ENCODE assay signal across 1 cellular context in the genomic region with DNA sequence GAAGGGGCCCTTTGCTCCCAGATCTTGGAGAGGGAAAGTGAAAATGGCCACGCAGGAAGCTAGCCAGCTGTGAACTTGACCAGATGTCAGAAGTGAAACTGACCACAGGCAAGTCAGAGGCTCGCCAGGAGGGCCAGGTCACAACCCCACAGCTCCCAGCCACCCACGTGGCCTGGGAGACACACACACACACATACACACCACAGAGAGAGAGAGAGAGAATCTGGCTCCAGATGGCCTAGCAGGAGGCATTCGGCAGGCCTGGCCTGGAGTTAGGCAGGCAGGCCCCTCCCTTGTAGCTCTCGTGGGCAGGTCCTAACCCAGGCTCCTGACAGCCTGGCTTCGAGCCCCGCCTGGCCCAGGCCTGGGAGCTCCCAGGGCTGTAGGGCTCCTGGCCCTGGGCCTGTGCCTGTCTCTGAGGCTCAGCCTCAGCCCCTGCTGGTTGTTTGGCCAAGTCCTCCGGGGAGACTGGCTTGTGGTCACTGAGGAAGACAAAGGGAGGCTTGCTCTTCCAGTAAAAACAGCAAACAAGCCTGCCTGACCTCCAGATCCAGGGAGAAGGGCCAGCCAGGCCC.
TF ChIP-seq lines count a peak whose summit lies in the region.

No MANE protein-coding gene starts in this region.

TF ChIP-seq in K562, 482 proteins besides CTCF, POLR2A, EP300 and RAD21 (continued from another document and continues in another):
- TF ChIP-seq, protein P1, sequence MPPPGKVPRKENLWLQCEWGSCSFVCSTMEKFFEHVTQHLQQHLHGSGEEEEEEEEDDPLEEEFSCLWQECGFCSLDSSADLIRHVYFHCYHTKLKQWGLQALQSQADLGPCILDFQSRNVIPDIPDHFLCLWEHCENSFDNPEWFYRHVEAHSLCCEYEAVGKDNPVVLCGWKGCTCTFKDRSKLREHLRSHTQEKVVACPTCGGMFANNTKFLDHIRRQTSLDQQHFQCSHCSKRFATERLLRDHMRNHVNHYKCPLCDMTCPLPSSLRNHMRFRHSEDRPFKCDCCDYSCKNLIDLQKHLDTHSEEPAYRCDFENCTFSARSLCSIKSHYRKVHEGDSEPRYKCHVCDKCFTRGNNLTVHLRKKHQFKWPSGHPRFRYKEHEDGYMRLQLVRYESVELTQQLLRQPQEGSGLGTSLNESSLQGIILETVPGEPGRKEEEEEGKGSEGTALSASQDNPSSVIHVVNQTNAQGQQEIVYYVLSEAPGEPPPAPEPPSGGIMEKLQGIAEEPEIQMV (tag; conservative IDR thresholded peaks at IDR 0.05; ENCODE audit: low read depth) = no peak
- peak; percentile 63 for TF ChIP-seq NCOR1 (IDR thresholded peaks at IDR 0.05)
- TF ChIP-seq, protein P2, sequence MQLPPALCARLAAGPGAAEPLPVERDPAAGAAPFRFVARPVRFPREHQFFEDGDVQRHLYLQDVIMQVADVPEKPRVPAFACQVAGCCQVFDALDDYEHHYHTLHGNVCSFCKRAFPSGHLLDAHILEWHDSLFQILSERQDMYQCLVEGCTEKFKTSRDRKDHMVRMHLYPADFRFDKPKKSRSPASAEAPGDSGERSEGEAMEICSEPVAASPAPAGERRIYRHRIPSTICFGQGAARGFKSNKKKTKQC (CRISPR knock-in tag; IDR thresholded peaks at IDR 0.05) = peak; percentile 73; the same call in 1 of the 2 replicates
- no peak for TF ChIP-seq KDM2B (CRISPR knock-in tag; IDR thresholded peaks at IDR 0.05)
- TF ChIP-seq, protein P3, sequence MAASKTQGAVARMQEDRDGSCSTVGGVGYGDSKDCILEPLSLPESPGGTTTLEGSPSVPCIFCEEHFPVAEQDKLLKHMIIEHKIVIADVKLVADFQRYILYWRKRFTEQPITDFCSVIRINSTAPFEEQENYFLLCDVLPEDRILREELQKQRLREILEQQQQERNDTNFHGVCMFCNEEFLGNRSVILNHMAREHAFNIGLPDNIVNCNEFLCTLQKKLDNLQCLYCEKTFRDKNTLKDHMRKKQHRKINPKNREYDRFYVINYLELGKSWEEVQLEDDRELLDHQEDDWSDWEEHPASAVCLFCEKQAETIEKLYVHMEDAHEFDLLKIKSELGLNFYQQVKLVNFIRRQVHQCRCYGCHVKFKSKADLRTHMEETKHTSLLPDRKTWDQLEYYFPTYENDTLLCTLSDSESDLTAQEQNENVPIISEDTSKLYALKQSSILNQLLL (CRISPR knock-in tag; IDR thresholded peaks at IDR 0.05; ENCODE audit: borderline replicate concordance) = no peak
- peak in 2 of 3 experiments; percentile 39 to 45 for TF ChIP-seq YY1 (IDR thresholded peaks at IDR 0.05; ENCODE audit: borderline replicate concordance in 1 of 3, control insufficient read depth in 1 of 3, extremely low read depth in 1 of 3, insufficient read depth in 3 of 3, insufficient read length in 1 of 3, insufficient replicate concordance in 2 of 3, low read depth in 1 of 3, low read length in 2 of 3)
- TF ChIP-seq SREBF2 (CRISPR knock-in tag; IDR thresholded peaks at IDR 0.05) = no peak
- TF ChIP-seq, protein P4, sequence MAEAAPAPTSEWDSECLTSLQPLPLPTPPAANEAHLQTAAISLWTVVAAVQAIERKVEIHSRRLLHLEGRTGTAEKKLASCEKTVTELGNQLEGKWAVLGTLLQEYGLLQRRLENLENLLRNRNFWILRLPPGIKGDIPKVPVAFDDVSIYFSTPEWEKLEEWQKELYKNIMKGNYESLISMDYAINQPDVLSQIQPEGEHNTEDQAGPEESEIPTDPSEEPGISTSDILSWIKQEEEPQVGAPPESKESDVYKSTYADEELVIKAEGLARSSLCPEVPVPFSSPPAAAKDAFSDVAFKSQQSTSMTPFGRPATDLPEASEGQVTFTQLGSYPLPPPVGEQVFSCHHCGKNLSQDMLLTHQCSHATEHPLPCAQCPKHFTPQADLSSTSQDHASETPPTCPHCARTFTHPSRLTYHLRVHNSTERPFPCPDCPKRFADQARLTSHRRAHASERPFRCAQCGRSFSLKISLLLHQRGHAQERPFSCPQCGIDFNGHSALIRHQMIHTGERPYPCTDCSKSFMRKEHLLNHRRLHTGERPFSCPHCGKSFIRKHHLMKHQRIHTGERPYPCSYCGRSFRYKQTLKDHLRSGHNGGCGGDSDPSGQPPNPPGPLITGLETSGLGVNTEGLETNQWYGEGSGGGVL (CRISPR knock-in tag; IDR thresholded peaks at IDR 0.05) = no peak
- TF ChIP-seq BRF1 (IDR thresholded peaks at IDR 0.05; ENCODE audit: borderline replicate concordance, extremely low read depth, insufficient read length) = no peak
- no peak for TF ChIP-seq ATF1 (CRISPR knock-in tag; IDR thresholded peaks at IDR 0.05)
- peak; percentile 46 for TF ChIP-seq ATF1 (tag; IDR thresholded peaks at IDR 0.05)
- no peak for TF ChIP-seq PML (IDR thresholded peaks at IDR 0.05; ENCODE audit: low read length)
- TF ChIP-seq, protein P5, sequence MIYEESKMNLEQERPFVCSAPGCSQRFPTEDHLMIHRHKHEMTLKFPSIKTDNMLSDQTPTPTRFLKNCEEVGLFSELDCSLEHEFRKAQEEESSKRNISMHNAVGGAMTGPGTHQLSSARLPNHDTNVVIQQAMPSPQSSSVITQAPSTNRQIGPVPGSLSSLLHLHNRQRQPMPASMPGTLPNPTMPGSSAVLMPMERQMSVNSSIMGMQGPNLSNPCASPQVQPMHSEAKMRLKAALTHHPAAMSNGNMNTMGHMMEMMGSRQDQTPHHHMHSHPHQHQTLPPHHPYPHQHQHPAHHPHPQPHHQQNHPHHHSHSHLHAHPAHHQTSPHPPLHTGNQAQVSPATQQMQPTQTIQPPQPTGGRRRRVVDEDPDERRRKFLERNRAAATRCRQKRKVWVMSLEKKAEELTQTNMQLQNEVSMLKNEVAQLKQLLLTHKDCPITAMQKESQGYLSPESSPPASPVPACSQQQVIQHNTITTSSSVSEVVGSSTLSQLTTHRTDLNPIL (CRISPR knock-in tag; IDR thresholded peaks at IDR 0.05) = no peak
- TF ChIP-seq CC2D1A (IDR thresholded peaks at IDR 0.05) = no peak
- no peak for TF ChIP-seq ZNF23 (CRISPR knock-in tag; IDR thresholded peaks at IDR 0.05)
- no peak for TF ChIP-seq TCF7 (IDR thresholded peaks at IDR 0.05; ENCODE audit: borderline replicate concordance)
- TF ChIP-seq TBL1XR1 (IDR thresholded peaks at IDR 0.05; ENCODE audit: low read length in 2 of 2) = no peak
- TF ChIP-seq SIRT6 (IDR thresholded peaks at IDR 0.05; ENCODE audit: low read depth, low read length) = no peak
- no peak for TF ChIP-seq SMARCB1 (IDR thresholded peaks at IDR 0.05; ENCODE audit: insufficient read length, low read depth)
- TF ChIP-seq, protein P6, sequence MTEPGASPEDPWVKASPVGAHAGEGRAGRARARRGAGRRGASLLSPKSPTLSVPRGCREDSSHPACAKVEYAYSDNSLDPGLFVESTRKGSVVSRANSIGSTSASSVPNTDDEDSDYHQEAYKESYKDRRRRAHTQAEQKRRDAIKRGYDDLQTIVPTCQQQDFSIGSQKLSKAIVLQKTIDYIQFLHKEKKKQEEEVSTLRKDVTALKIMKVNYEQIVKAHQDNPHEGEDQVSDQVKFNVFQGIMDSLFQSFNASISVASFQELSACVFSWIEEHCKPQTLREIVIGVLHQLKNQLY (CRISPR knock-in tag; conservative IDR thresholded peaks at IDR 0.05) = no peak
- TF ChIP-seq SNIP1 (IDR thresholded peaks at IDR 0.05; ENCODE audit: low read depth) = no peak
- no peak for TF ChIP-seq STAT5B (CRISPR knock-in tag; IDR thresholded peaks at IDR 0.05)
- TF ChIP-seq TCF3 (CRISPR knock-in tag; IDR thresholded peaks at IDR 0.05) = peak; percentile 53; the same call in 1 of the 2 replicates
- TF ChIP-seq, protein P7, sequence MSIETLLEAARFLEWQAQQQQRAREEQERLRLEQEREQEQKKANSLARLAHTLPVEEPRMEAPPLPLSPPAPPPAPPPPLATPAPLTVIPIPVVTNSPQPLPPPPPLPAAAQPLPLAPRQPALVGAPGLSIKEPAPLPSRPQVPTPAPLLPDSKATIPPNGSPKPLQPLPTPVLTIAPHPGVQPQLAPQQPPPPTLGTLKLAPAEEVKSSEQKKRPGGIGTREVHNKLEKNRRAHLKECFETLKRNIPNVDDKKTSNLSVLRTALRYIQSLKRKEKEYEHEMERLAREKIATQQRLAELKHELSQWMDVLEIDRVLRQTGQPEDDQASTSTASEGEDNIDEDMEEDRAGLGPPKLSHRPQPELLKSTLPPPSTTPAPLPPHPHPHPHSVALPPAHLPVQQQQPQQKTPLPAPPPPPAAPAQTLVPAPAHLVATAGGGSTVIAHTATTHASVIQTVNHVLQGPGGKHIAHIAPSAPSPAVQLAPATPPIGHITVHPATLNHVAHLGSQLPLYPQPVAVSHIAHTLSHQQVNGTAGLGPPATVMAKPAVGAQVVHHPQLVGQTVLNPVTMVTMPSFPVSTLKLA (conservative IDR thresholded peaks at IDR 0.05) = peak; percentile 71 to 86
- TF ChIP-seq TEAD1 (CRISPR knock-in tag; IDR thresholded peaks at IDR 0.05) = 0 out of 4 replicates have a peak, but pooled peaks of 1 of the 2 experiments have one; percentile 45
- TF ChIP-seq SIN3A (IDR thresholded peaks at IDR 0.05; ENCODE audit: borderline replicate concordance in 2 of 2, control insufficient read depth in 1 of 2, low read depth in 2 of 2, low read length in 2 of 2) = peak in 1 of 2 experiments; percentile 33; a peak in 1 of 4 replicates
- TF ChIP-seq, protein P8, sequence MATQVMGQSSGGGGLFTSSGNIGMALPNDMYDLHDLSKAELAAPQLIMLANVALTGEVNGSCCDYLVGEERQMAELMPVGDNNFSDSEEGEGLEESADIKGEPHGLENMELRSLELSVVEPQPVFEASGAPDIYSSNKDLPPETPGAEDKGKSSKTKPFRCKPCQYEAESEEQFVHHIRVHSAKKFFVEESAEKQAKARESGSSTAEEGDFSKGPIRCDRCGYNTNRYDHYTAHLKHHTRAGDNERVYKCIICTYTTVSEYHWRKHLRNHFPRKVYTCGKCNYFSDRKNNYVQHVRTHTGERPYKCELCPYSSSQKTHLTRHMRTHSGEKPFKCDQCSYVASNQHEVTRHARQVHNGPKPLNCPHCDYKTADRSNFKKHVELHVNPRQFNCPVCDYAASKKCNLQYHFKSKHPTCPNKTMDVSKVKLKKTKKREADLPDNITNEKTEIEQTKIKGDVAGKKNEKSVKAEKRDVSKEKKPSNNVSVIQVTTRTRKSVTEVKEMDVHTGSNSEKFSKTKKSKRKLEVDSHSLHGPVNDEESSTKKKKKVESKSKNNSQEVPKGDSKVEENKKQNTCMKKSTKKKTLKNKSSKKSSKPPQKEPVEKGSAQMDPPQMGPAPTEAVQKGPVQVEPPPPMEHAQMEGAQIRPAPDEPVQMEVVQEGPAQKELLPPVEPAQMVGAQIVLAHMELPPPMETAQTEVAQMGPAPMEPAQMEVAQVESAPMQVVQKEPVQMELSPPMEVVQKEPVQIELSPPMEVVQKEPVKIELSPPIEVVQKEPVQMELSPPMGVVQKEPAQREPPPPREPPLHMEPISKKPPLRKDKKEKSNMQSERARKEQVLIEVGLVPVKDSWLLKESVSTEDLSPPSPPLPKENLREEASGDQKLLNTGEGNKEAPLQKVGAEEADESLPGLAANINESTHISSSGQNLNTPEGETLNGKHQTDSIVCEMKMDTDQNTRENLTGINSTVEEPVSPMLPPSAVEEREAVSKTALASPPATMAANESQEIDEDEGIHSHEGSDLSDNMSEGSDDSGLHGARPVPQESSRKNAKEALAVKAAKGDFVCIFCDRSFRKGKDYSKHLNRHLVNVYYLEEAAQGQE (CRISPR knock-in tag; IDR thresholded peaks at IDR 0.05; ENCODE audit: low read depth) = no peak
- TF ChIP-seq SAFB2 (IDR thresholded peaks at IDR 0.05; ENCODE audit: borderline replicate concordance, low read depth, low read length, severe bottlenecking) = no peak
- TF ChIP-seq, protein P9, sequence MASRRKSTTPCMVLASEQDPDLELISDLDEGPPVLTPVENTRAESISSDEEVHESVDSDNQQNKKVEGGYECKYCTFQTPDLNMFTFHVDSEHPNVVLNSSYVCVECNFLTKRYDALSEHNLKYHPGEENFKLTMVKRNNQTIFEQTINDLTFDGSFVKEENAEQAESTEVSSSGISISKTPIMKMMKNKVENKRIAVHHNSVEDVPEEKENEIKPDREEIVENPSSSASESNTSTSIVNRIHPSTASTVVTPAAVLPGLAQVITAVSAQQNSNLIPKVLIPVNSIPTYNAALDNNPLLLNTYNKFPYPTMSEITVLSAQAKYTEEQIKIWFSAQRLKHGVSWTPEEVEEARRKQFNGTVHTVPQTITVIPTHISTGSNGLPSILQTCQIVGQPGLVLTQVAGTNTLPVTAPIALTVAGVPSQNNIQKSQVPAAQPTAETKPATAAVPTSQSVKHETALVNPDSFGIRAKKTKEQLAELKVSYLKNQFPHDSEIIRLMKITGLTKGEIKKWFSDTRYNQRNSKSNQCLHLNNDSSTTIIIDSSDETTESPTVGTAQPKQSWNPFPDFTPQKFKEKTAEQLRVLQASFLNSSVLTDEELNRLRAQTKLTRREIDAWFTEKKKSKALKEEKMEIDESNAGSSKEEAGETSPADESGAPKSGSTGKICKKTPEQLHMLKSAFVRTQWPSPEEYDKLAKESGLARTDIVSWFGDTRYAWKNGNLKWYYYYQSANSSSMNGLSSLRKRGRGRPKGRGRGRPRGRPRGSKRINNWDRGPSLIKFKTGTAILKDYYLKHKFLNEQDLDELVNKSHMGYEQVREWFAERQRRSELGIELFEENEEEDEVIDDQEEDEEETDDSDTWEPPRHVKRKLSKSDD (conservative IDR thresholded peaks at IDR 0.05; ENCODE audit: low read length) = no peak
- TF ChIP-seq ETV5 (CRISPR knock-in tag; IDR thresholded peaks at IDR 0.05; ENCODE audit: low read depth) = 0 out of 2 replicates have a peak, but pooled peaks have one; percentile 39
- no peak for TF ChIP-seq DNMT1 (IDR thresholded peaks at IDR 0.05)
- TF ChIP-seq SMARCA5 (IDR thresholded peaks at IDR 0.05) = no peak
- TF ChIP-seq HMGN3 (IDR thresholded peaks at IDR 0.05; ENCODE audit: borderline replicate concordance, extremely low read depth, insufficient read length, low read depth, low read length) = no peak
- no peak for TF ChIP-seq ZC3H8 (IDR thresholded peaks at IDR 0.05)
- TF ChIP-seq ZKSCAN3 (CRISPR knock-in tag; IDR thresholded peaks at IDR 0.05) = no peak
- TF ChIP-seq, protein P10, sequence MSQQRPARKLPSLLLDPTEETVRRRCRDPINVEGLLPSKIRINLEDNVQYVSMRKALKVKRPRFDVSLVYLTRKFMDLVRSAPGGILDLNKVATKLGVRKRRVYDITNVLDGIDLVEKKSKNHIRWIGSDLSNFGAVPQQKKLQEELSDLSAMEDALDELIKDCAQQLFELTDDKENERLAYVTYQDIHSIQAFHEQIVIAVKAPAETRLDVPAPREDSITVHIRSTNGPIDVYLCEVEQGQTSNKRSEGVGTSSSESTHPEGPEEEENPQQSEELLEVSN (IDR thresholded peaks at IDR 0.05; ENCODE audit: borderline replicate concordance in 1 of 2, extremely low read depth in 1 of 2, insufficient read depth in 1 of 2, insufficient read length in 1 of 2, low read depth in 1 of 2, low read length in 1 of 2, poor library complexity in 1 of 2, severe bottlenecking in 1 of 2) = peak; percentile 46 to 58
- TF ChIP-seq CHD1 (IDR thresholded peaks at IDR 0.05; ENCODE audit: low read length) = no peak
- no peak for TF ChIP-seq MCM2 (IDR thresholded peaks at IDR 0.05; ENCODE audit: low read depth)
- no peak for TF ChIP-seq ZNF766 (CRISPR knock-in tag; conservative IDR thresholded peaks at IDR 0.05)
- TF ChIP-seq HMG20A (CRISPR knock-in tag; conservative IDR thresholded peaks at IDR 0.05) = no peak
- no peak for TF ChIP-seq SUPT5H (IDR thresholded peaks at IDR 0.05)
- peak; percentile 51; the same call in 1 of the 2 replicates for TF ChIP-seq ESRRA (IDR thresholded peaks at IDR 0.05; ENCODE audit: borderline replicate concordance, low read depth)
- TF ChIP-seq TCF7L2 (IDR thresholded peaks at IDR 0.05; ENCODE audit: low read depth, low read length) = no peak
- TF ChIP-seq, protein P11, sequence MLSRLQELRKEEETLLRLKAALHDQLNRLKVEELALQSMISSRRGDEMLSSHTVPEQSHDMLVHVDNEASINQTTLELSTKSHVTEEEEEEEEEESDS (CRISPR knock-in tag; IDR thresholded peaks at IDR 0.05) = no peak
